23 cellular contexts compared by ENCODE assay signal in genomic region chr3:154176036-154176435, GRCh38. TPM values are rescaled to one million over a fixed set of nuclear protein-coding genes. Genes with fewer than 3 reads are reported as not detected.
A peak's percentile ranks its signal among the peaks of the same experiment; 100 is the strongest.
DNase-seq lines count a peak whose midpoint lies in the region; ATAC-seq, FAIRE-seq and TF ChIP-seq lines count a peak whose summit lies in the region.
"Had no signal": no experiment of that assay in that cellular context is flagged by ENCODE, and none has a peak within 500 bp of the region (broad histone marks: within the 10 kb centered on the region; RNA-seq: fewer than 3 reads in every experiment).

No MANE protein-coding gene starts in this region.

- no peaks in the 10 kb centered on the region for H3K9me1 ChIP-seq in K562 (ENCODE audit: control insufficient read depth, insufficient read depth, low read length)

- H3K36me3 Mint-ChIP-seq in neural progenitor cell: no peaks in the 10 kb centered on the region
- H3K36me3 Mint-ChIP-seq: CD4-positive, alpha-beta memory T cell had no signal

- TF ChIP-seq POLR2A in K562 (conservative IDR thresholded peaks at IDR 0.05) (no peak), body of pancreas (IDR thresholded peaks at IDR 0.05) (no peak)

- CTCF ChIA-PET in K562 (lab: Yijun Ruan, JAX; ENCODE audit: low intra/inter-chr PET ratio): no interaction called here

- peaks cover 2% of the 10 kb centered on the region for H3K9me3 Mint-ChIP-seq in neural progenitor cell

- 0% methylated on average over 2 of the region's 2 CpGs for WGBS in K562 (ENCODE audit: insufficient coverage, low coverage, missing lambda C conversion rate)
- 75 to 78% methylated on average over 2 of the region's 2 CpGs for WGBS in body of pancreas, 2 donors

- ATAC-seq in K562 (no peak), GM21367 (IDR thresholded peaks at IDR 0.05; ENCODE audit: unreplicated experiment) (no peak), body of pancreas (no peak)

- H3K36me3 ChIP-seq in K562 (ENCODE audit: control insufficient read depth, insufficient read depth, low read length) (no peaks in the 10 kb centered on the region), stomach smooth muscle (ENCODE audit: control insufficient read depth in 2 of 2, insufficient read depth in 2 of 2, low read length in 2 of 2) (no peaks in the 10 kb centered on the region), neural progenitor cell (no peaks in the 10 kb centered on the region), body of pancreas (replicated peaks in 1 of 2; ENCODE audit: insufficient read depth in 1 of 2, low read depth in 2 of 2) (no peaks in the 10 kb centered on the region)
- H3K36me3 ChIP-seq: MG63, SJSA1 had no signal

- no peak for TF ChIP-seq EP300 in K562 (IDR thresholded peaks at IDR 0.05; ENCODE audit: low read length)

- H2AFZ ChIP-seq in K562 (ENCODE audit: low read depth, low read length) (no peak overlapping the region), neural progenitor cell (replicated peaks) (no peak overlapping the region)

- no peak overlapping the region for H3K27ac ChIP-seq in K562 (ENCODE audit: extremely low read depth, low read depth, low read length)
- H3K27ac ChIP-seq in stomach smooth muscle (ENCODE audit: low read length): peak overlapping the region; percentile 66
- H3K27ac ChIP-seq in neural progenitor cell: no peak overlapping the region
- no peak overlapping the region for H3K27ac ChIP-seq in body of pancreas
- H3K27ac ChIP-seq: SJSA1 had no signal

- H3K27me3 ChIP-seq in K562 (ENCODE audit: control insufficient read depth in 2 of 2, insufficient read depth in 2 of 2, low read length in 2 of 2): no peaks in the 10 kb centered on the region
- no peaks in the 10 kb centered on the region for H3K27me3 ChIP-seq in stomach smooth muscle (ENCODE audit: control insufficient read depth in 1 of 2, insufficient read depth in 2 of 2, low read length in 2 of 2)
- H3K27me3 ChIP-seq in neural progenitor cell: no peaks in the 10 kb centered on the region
- H3K27me3 ChIP-seq in body of pancreas: no peaks in the 10 kb centered on the region
- H3K27me3 ChIP-seq: MG63, SJSA1 had no signal

- H3K4me3 Mint-ChIP-seq in neural progenitor cell: no peak overlapping the region
- H3K4me3 Mint-ChIP-seq: CD4-positive, alpha-beta memory T cell had no signal

- no peaks in the 10 kb centered on the region for H3K9me3 ChIP-seq in K562 (replicated peaks; ENCODE audit: control insufficient read depth, insufficient read depth, low read depth, low read length)
- no peaks in the 10 kb centered on the region for H3K9me3 ChIP-seq in stomach smooth muscle (ENCODE audit: control insufficient read depth in 2 of 2, low read length in 2 of 2)
- no peaks in the 10 kb centered on the region for H3K9me3 ChIP-seq in neural progenitor cell (ENCODE audit: low read depth)
- H3K9me3 ChIP-seq in body of pancreas: no peaks in the 10 kb centered on the region
- H3K9me3 ChIP-seq: Caco-2, MG63, SJSA1 had no signal

- no peak for TF ChIP-seq RAD21 in K562 (CRISPR knock-in tag; conservative IDR thresholded peaks at IDR 0.05 in 1 of 2, IDR thresholded peaks at IDR 0.05 in 1 of 2)

- H3K4me1 Mint-ChIP-seq in neural progenitor cell: peaks cover 8% of the 10 kb centered on the region
- H3K4me1 Mint-ChIP-seq: CD4-positive, alpha-beta memory T cell had no signal

- TF ChIP-seq CTCF in K562 (IDR thresholded peaks at IDR 0.05 in 2 of 3, conservative IDR thresholded peaks at IDR 0.05 in 1 of 3; ENCODE audit: insufficient read depth in 2 of 3, low read depth in 1 of 3, low read length in 3 of 3) (no peak), neural progenitor cell (IDR thresholded peaks at IDR 0.05) (no peak), body of pancreas (IDR thresholded peaks at IDR 0.05) (no peak)

- in situ Hi-C loops in K562 (cut with MboI): no loop called here

- H3K4me3 ChIP-seq in K562: no peak overlapping the region
- H3K4me3 ChIP-seq in stomach smooth muscle (ENCODE audit: low read length in 2 of 2): peak overlapping the region; percentile 7 to 36
- H3K4me3 ChIP-seq in neural progenitor cell: no peak overlapping the region
- no peak overlapping the region for H3K4me3 ChIP-seq in body of pancreas
- H3K4me3 ChIP-seq: MG63, SJSA1 had no signal

- no peak overlapping the region for H3K4me2 ChIP-seq in K562 (ENCODE audit: insufficient read depth, low read length)
- no peak overlapping the region for H3K4me2 ChIP-seq in neural progenitor cell

- FAIRE-seq in K562 (lab: Jason Lieb, UNC): no peak
- FAIRE-seq: GM12892, HTR-8/SVneo had no signal

- H3K79me2 ChIP-seq in K562 (ENCODE audit: control insufficient read depth, insufficient read depth, low read length) (no peaks in the 10 kb centered on the region), neural progenitor cell (ENCODE audit: low read depth) (no peaks in the 10 kb centered on the region)

- no peak overlapping the region for H3K27ac Mint-ChIP-seq in neural progenitor cell
- H3K27ac Mint-ChIP-seq: CD4-positive, alpha-beta memory T cell had no signal

- no TSS peak for BruUV-seq in K562 (replicated peaks; lab: Mats Ljungman, UMichigan)

- POLR2A ChIA-PET in K562 (lab: Yijun Ruan, JAX): no interaction called here

- intact Hi-C loops in K562 (cut with micrococcal nuclease) (no loop called here), body of pancreas (cut with DNase I) (no loop called here)

- H3K27me3 Mint-ChIP-seq in neural progenitor cell (ENCODE audit: insufficient read depth, low read depth): no peaks in the 10 kb centered on the region

- H3K9ac ChIP-seq in K562 (ENCODE audit: insufficient read depth in 1 of 2, low read depth in 2 of 2, low read length in 2 of 2) (no peak overlapping the region), stomach smooth muscle (ENCODE audit: low read length in 2 of 2) (no peak overlapping the region), neural progenitor cell (no peak overlapping the region)

- H3F3A ChIP-seq in neural progenitor cell (ENCODE audit: low read depth): no peaks in the 10 kb centered on the region

- H4K20me1 ChIP-seq in K562 (replicated peaks; ENCODE audit: control insufficient read depth, insufficient read depth, low read length): no peaks in the 10 kb centered on the region
- H4K20me1 ChIP-seq in neural progenitor cell (ENCODE audit: low read depth): no peaks in the 10 kb centered on the region

- DNase-seq in NCI-H774 (lab: John Stamatoyannopoulos, UW): peak; percentile 16
- DNase-seq in K562 (ENCODE audit: extremely low read depth in 1 of 4, low spot score in 3 of 4): no peak
- peak; percentile 14 for DNase-seq in medulla oblongata (ENCODE audit: extremely low spot score)
- DNase-seq in neural progenitor cell (ENCODE audit: low spot score): no peak
- no peak for DNase-seq in body of pancreas
- DNase-seq: C1 segment of cervical spinal cord; Caco-2; CD4-positive, alpha-beta memory T cell; DMS79 treated with DMSO at 0.1 percent for 48 hours; GF-D8; H7; KBM-7; MG63; NCI-H1694; NCI-H2029 treated with DMSO at 0.1 percent for 48 hours; NCI-H526 treated with DMSO at 0.1 percent for 48 hours; Right ventricle myocardium superior; RPMI8226 had no signal

- H3K4me1 ChIP-seq in K562 (replicated peaks in 1 of 2; ENCODE audit: control insufficient read depth in 2 of 2, insufficient read depth in 2 of 2, low read length in 2 of 2) (no peaks in the 10 kb centered on the region), stomach smooth muscle (ENCODE audit: control insufficient read depth, insufficient read depth, low read length) (peaks cover 24% of the 10 kb centered on the region), neural progenitor cell (peaks cover 31% of the 10 kb centered on the region), body of pancreas (peaks cover 3% of the 10 kb centered on the region)
- H3K4me1 ChIP-seq: Caco-2, SJSA1 had no signal

TF ChIP-seq in K562, 482 proteins besides CTCF, POLR2A, EP300 and RAD21:
- TF ChIP-seq CHD1 (IDR thresholded peaks at IDR 0.05; ENCODE audit: low read length) (no peak), NFIC (IDR thresholded peaks at IDR 0.05) (peak; percentile 21; the same call in 1 of the 2 replicates)

RNA-seq across cellular contexts. Expression of gene ARHGEF26, which starts 54.8 kb away (rescaled TPM):
- 0.30 and 0.58 TPM in 2 replicates for total RNA-seq in K562 (2011; cell fraction: chromatin; rRNA removed; ENCODE audit: low replicate concordance)
- 0.26 and 0.33 TPM in 2 replicates for total RNA-seq in K562 (2011; cell fraction: nucleolus; rRNA removed)
- 0.38 and 0.73 TPM in 2 replicates for total RNA-seq in K562 (2011; cell fraction: nucleoplasm; rRNA removed)
- total RNA-seq in K562 (2014; rRNA removed) (0.12 TPM in 1 of 2 replicates, not detected in the other), K562 (2014; rRNA removed; fragmentation: Illumina TruSeq; extraction: Trizol) (0.07 and 0.13 TPM in 2 replicates), K562 (2015; rRNA removed; fragmentation: Illumina TruSeq; extraction: Trizol) (0.07 and 0.08 TPM in 2 replicates), K562 (2021) (0.11 and 0.34 TPM in 2 replicates), neural progenitor cell (ENCODE audit: low replicate concordance) (13.4 and 14.0 TPM in 2 replicates), body of pancreas (10 to 100 TPM; 16.9 to 17.1 TPM)
- polyA plus RNA-seq in K562 (2011; rRNA removed) (0.04 TPM in 1 of 2 replicates, not detected in the other), K562 (2014; fragmentation: Illumina TruSeq; extraction: Trizol) (0.04 and 0.08 TPM in 2 replicates), K562 (2014; fragmentation: Nextera tagmentation; extraction: Ambion mirVana) (under 1 TPM; 0.01 to 0.04 TPM), K562 (2014; rRNA removed) (0.31 TPM in 1 of 2 replicates, not detected in the other)
- polyA plus RNA-seq in K562 (2011; cell fraction: cytosol; rRNA removed): 0.01 and 0.03 TPM in 2 replicates
- polyA plus RNA-seq in K562 (2011; cell fraction: nucleus; rRNA removed): 0.04 and 0.10 TPM in 2 replicates
- 0.04 and 0.09 TPM in 2 replicates for polyA plus RNA-seq in K562 (2012)
- polyA minus RNA-seq in K562 (2011; rRNA and poly(A)+ RNA removed): 0.14 TPM in 1 of 2 replicates, not detected in the other
- not detected in 2 replicates for polyA minus RNA-seq in K562 (2011; cell fraction: cytosol; rRNA and poly(A)+ RNA removed)
- 0.22 and 0.27 TPM in 2 replicates for polyA minus RNA-seq in K562 (2011; cell fraction: nucleus; rRNA and poly(A)+ RNA removed)

Comparison
In these comparisons a context has a peak if more than half of its experiments do, and no peak if none do; other contexts are left out.
1. DNase-seq: peak in NCI-H774 (single experiment) and medulla oblongata (single experiment); none in K562 (0 of 4), neural progenitor cell (single experiment) and body of pancreas (0 of 4).
2. H3K4me3 ChIP-seq: peak in stomach smooth muscle (2 of 2); none in K562 (single experiment), neural progenitor cell (single experiment) and body of pancreas (0 of 2).